ENCODE assay signal across 14 cellular contexts in genomic region chr3:73018298-73018697, GRCh38.
"Had no signal": no experiment of that assay in that cellular context is flagged by ENCODE, and none has a peak within 500 bp of the region (broad histone marks: within the 10 kb centered on the region; RNA-seq: fewer than 3 reads in every experiment).

No MANE protein-coding gene starts in this region.

- H3K27me3 Mint-ChIP-seq: activated B cell treated with CpG ODN at 0.5 μM for 24 hours had no signal

- H3K4me1 ChIP-seq: parathyroid adenoma, uterus had no signal

- DNase-seq: activated B cell treated with CpG ODN at 0.5 μM for 24 hours; activated CD4-positive, alpha-beta T cell treated with anti-CD3 and anti-CD28 coated beads for 48 hours; activated effector memory CD4-positive, alpha-beta T cell treated with Interleukin-2 at 50 U/mL for 16 hours; activated naive CD4-positive, alpha-beta T cell treated with anti-CD3 and anti-CD28 coated beads, Interleukin-2, amount 50 U/mL, for 16 hours; amniotic stem cell; effector CD8-positive, alpha-beta T cell; esophagus squamous epithelium; mesendoderm; stimulated activated CD8-positive, alpha-beta memory T cell treated with anti-CD3 and anti-CD28 coated beads, Interleukin-4, amount 100 ng/mL, for 48 hours; stimulated activated naive CD4-positive, alpha-beta T cell treated with Interleukin-2 at 50 U/mL for 16 hours; uterus had no signal

- H3K4me3 ChIP-seq: esophagus squamous epithelium, tibial nerve, uterus had no signal

- H3K9me3 ChIP-seq: esophagus squamous epithelium, tibial nerve, uterus had no signal

- H3K36me3 ChIP-seq: uterus had no signal

- H3K4me3 Mint-ChIP-seq: activated B cell treated with CpG ODN at 0.5 μM for 24 hours, nephron had no signal

- H3K27me3 ChIP-seq: esophagus squamous epithelium, tibial nerve, uterus had no signal

- H3K9me3 Mint-ChIP-seq: activated B cell treated with CpG ODN at 0.5 μM for 24 hours, nephron had no signal

- H3K27ac ChIP-seq: esophagus squamous epithelium, parathyroid adenoma, tibial nerve, uterus had no signal

- H3K27ac Mint-ChIP-seq: activated B cell treated with CpG ODN at 0.5 μM for 24 hours, nephron had no signal
